Comparison of ENCODE assay signal across 18 cellular contexts in genomic region chr18:49094136-49094535, GRCh38.
DNase-seq lines count a peak whose midpoint lies in the region; ATAC-seq, FAIRE-seq and TF ChIP-seq lines count a peak whose summit lies in the region.
"Had no signal": no experiment of that assay in that cellular context is flagged by ENCODE, and none has a peak within 500 bp of the region (broad histone marks: within the 10 kb centered on the region; RNA-seq: fewer than 3 reads in every experiment).

No MANE protein-coding gene starts in this region.

- H3K4me2 ChIP-seq in Loucy (ENCODE audit: low read depth, low read length, poor library complexity, severe bottlenecking) (no peak overlapping the region), smooth muscle cell (peak overlapping the region; percentile 71)

- peaks cover 97% of the 10 kb centered on the region for H3K4me1 ChIP-seq in Loucy (ENCODE audit: insufficient read depth, low read length, poor library complexity, severe bottlenecking)
- H3K4me1 ChIP-seq in smooth muscle cell (ENCODE audit: low read depth), result peaks cover 25% of the 10 kb centered on the region
- H3K4me1 ChIP-seq: right lobe of liver had no signal

- no peak for TF ChIP-seq CTCF in Loucy (conservative IDR thresholded peaks at IDR 0.05; ENCODE audit: low read length)
- no peak for TF ChIP-seq CTCF in bronchial epithelial cell (IDR thresholded peaks at IDR 0.05; ENCODE audit: insufficient read depth, low read length, severe bottlenecking)
- no peak for TF ChIP-seq CTCF in smooth muscle cell (IDR thresholded peaks at IDR 0.05; ENCODE audit: borderline replicate concordance, insufficient read depth, poor library complexity, severe bottlenecking)

- DNase-seq in bronchial epithelial cell (ENCODE audit: low read depth), result no peak
- DNase-seq in hepatic stellate cell (ENCODE audit: low spot score), result peak; percentile 26
- DNase-seq in smooth muscle cell (lab: John Stamatoyannopoulos, UW; ENCODE audit: unreplicated experiment), result no peak
- no peak for DNase-seq in DMS53 (lab: John Stamatoyannopoulos, UW)
- DNase-seq: activated CD4-positive, CD25-positive, alpha-beta regulatory T cell; hippocampal formation; kidney glomerular epithelial cell; NCI-H187; NCI-H526; right lobe of liver; SHP77; stimulated activated CD4-positive, alpha-beta T cell treated with anti-CD3 and anti-CD28 coated beads, Interleukin-4, amount 100 ng/mL, for 1 hour; T-helper 17 cell had no signal

- no peak overlapping the region for H3K4me3 ChIP-seq in Loucy (ENCODE audit: low read length, poor library complexity, severe bottlenecking)
- H3K4me3 ChIP-seq in bronchial epithelial cell (ENCODE audit: low read depth, low read length), result no peak overlapping the region
- H3K4me3 ChIP-seq in smooth muscle cell, result peak overlapping the region; percentile 8
- H3K4me3 ChIP-seq: right lobe of liver had no signal

- H4K20me1 ChIP-seq in Loucy (ENCODE audit: insufficient read depth, low read length, poor library complexity, severe bottlenecking), result no peaks in the 10 kb centered on the region
- H4K20me1 ChIP-seq in smooth muscle cell (ENCODE audit: low read depth), result no peaks in the 10 kb centered on the region

- 12% methylated on average over 6 of the region's 6 CpGs for WGBS in smooth muscle cell (ENCODE audit: low lambda C conversion rate)

- H2AFZ ChIP-seq in Loucy (ENCODE audit: low read length) (no peak overlapping the region), smooth muscle cell (ENCODE audit: low read depth) (no peak overlapping the region)

- H3K79me2 ChIP-seq in Loucy (ENCODE audit: insufficient read depth, low read length) (0 out of 2 replicates have a peak, but pooled peaks cover 4% of the 10 kb centered on the region), smooth muscle cell (ENCODE audit: low read depth) (no peaks in the 10 kb centered on the region)

- H3K27me3 ChIP-seq in Loucy (ENCODE audit: insufficient read depth, low read length, poor library complexity, severe bottlenecking) (no peaks in the 10 kb centered on the region), bronchial epithelial cell (ENCODE audit: control insufficient read depth, insufficient read depth, low read length) (no peaks in the 10 kb centered on the region), smooth muscle cell (ENCODE audit: low read depth) (no peaks in the 10 kb centered on the region)
- H3K27me3 ChIP-seq: neutrophil, right lobe of liver had no signal

- no peaks in the 10 kb centered on the region for H3K36me3 ChIP-seq in Loucy (ENCODE audit: insufficient read depth, low read length)
- no peaks in the 10 kb centered on the region for H3K36me3 ChIP-seq in bronchial epithelial cell (ENCODE audit: control insufficient read depth, insufficient read depth, low read length)
- H3K36me3 ChIP-seq in smooth muscle cell (ENCODE audit: low read depth), result no peaks in the 10 kb centered on the region
- H3K36me3 ChIP-seq: right lobe of liver had no signal

- no peaks in the 10 kb centered on the region for H3K9me2 ChIP-seq in Loucy (replicated peaks; ENCODE audit: low read depth, low read length)

- FAIRE-seq in bronchial epithelial cell (lab: Jason Lieb, UNC), result peak; percentile 18
- FAIRE-seq: GM12892 had no signal

- H3F3A ChIP-seq in Loucy (ENCODE audit: low read depth) (no peaks in the 10 kb centered on the region), smooth muscle cell (ENCODE audit: low read depth) (no peaks in the 10 kb centered on the region)

- ATAC-seq in HG03439 (IDR thresholded peaks at IDR 0.05; ENCODE audit: unreplicated experiment), result no peak
- no peak for ATAC-seq in GM21717 (IDR thresholded peaks at IDR 0.05; ENCODE audit: unreplicated experiment)
- ATAC-seq: right lobe of liver, T-helper 17 cell had no signal

- H3K27ac ChIP-seq in smooth muscle cell (ENCODE audit: low read depth), result peak overlapping the region; percentile 88
- H3K27ac ChIP-seq: neutrophil, right lobe of liver had no signal

- H3K9ac ChIP-seq in Loucy (ENCODE audit: low read depth, low read length, poor library complexity, severe bottlenecking), result peak overlapping the region; percentile 52
- H3K9ac ChIP-seq in smooth muscle cell (ENCODE audit: low read depth), result peak overlapping the region; percentile 37

- H3K9me3 ChIP-seq in Loucy (ENCODE audit: insufficient read depth, low read depth, low read length), result no peaks in the 10 kb centered on the region
- no peaks in the 10 kb centered on the region for H3K9me3 ChIP-seq in smooth muscle cell (replicated peaks; ENCODE audit: low read depth)
- H3K9me3 ChIP-seq: neutrophil, right lobe of liver had no signal
